Comparison of ENCODE assay signal across 16 cellular contexts in the genomic region with DNA sequence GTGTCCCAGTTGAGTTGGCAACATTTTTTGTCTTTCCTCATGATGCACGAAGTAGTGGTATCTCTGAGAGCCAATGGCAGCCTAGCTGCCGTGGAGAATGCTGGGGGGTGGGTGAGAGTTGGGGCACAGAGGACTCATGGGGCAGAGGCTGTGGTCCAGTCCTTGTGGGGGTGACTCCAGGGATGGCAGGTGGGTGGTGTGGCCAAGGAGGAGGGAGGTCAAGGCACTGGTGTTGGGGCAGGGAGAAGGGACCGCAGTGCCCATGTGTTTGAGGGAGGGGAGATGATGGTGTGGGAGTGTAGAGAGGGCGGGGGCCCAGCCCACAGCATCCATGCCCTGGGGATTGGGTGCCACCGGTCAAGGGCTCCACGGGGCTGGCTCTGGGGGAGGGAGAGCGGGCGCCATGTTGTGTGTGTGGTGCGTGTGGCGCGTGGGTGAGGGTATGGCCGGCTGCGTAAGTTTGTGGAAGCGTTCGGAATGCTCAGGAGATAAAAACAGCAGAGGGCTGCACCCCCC.
"Had no signal": no experiment of that assay in that cellular context is flagged by ENCODE, and none has a peak within 500 bp of the region (broad histone marks: within the 10 kb centered on the region; RNA-seq: fewer than 3 reads in every experiment).

No MANE protein-coding gene starts in this region.

- H3K27me3 Mint-ChIP-seq: activated CD4-positive, alpha-beta T cell treated with anti-CD3 and anti-CD28 coated beads, Interleukin-2, amount 10 ng/mL, durations not matched to agents 24 days and 14 days; activated T-cell treated with anti-CD3 and anti-CD28 coated beads, Interleukin-2, amount 50 U/mL, for 24 hours; naive thymus-derived CD8-positive, alpha-beta T cell; stimulated activated naive CD8-positive, alpha-beta T cell treated with anti-CD3 and anti-CD28 coated beads, Interleukin-15, Interleukin-2, amounts not matched to agents 100 ng/mL and 50 ng/mL, for 24 hours had no signal

- H3K4me3 Mint-ChIP-seq: activated CD4-positive, alpha-beta T cell treated with anti-CD3 and anti-CD28 coated beads, Interleukin-2, amount 10 ng/mL, durations not matched to agents 24 days and 14 days; activated CD8-positive, alpha-beta T cell treated with anti-CD3 and anti-CD28 coated beads, Interleukin-2, amount 10 ng/mL, durations not matched to agents 7 days and 5 days; activated naive CD4-positive, alpha-beta T cell treated with anti-CD3 and anti-CD28 coated beads for 36 hours; activated T-cell treated with anti-CD3 and anti-CD28 coated beads, Interleukin-2, amount 50 U/mL, for 24 hours; brain; naive thymus-derived CD8-positive, alpha-beta T cell; stimulated activated naive CD8-positive, alpha-beta T cell treated with anti-CD3 and anti-CD28 coated beads, Interleukin-15, Interleukin-2, amounts not matched to agents 100 ng/mL and 50 ng/mL, for 24 hours had no signal

- H3K9me3 ChIP-seq: colonic mucosa, suprapubic skin, transverse colon, vagina had no signal

- H3K27me3 ChIP-seq: colonic mucosa, heart left ventricle, suprapubic skin, transverse colon, vagina had no signal

- H3K27ac ChIP-seq: colonic mucosa, gastroesophageal sphincter, suprapubic skin, transverse colon, vagina had no signal

- H3K9me3 Mint-ChIP-seq: activated CD4-positive, alpha-beta T cell treated with anti-CD3 and anti-CD28 coated beads, Interleukin-2, amount 10 ng/mL, durations not matched to agents 24 days and 14 days; activated T-cell treated with anti-CD3 and anti-CD28 coated beads, Interleukin-2, amount 50 U/mL, for 24 hours; activated T-helper 2 cell treated with anti-CD3 and anti-CD28 coated beads, Interferon-gamma antibody, Interleukin-2, Interleukin-4, amounts not matched to agents 10 μg/mL and 5 μg/mL and 100 μg/mL, durations not matched to agents 14 hours and 24 hours and 36 hours; stimulated activated naive CD8-positive, alpha-beta T cell treated with anti-CD3 and anti-CD28 coated beads, Interleukin-15, Interleukin-2, amounts not matched to agents 100 ng/mL and 50 ng/mL, for 24 hours had no signal

- ATAC-seq: activated CD8-positive, alpha-beta T cell treated with anti-CD3 and anti-CD28 coated beads, Interleukin-2, amount 10 ng/mL, durations not matched to agents 7 days and 5 days; gastroesophageal sphincter; heart left ventricle; naive thymus-derived CD8-positive, alpha-beta T cell had no signal

- H3K4me1 Mint-ChIP-seq: activated CD4-positive, alpha-beta T cell treated with anti-CD3 and anti-CD28 coated beads, Interleukin-2, amount 10 ng/mL, durations not matched to agents 24 days and 14 days had no signal

- H3K36me3 ChIP-seq: colonic mucosa, gastroesophageal sphincter, heart left ventricle, suprapubic skin, transverse colon, vagina had no signal

- DNase-seq: activated CD4-positive, alpha-beta T cell treated with anti-CD3 and anti-CD28 coated beads, Interleukin-2, amount 10 ng/mL, durations not matched to agents 24 days and 14 days; activated CD8-positive, alpha-beta T cell treated with anti-CD3 and anti-CD28 coated beads, Interleukin-2, amount 10 ng/mL, durations not matched to agents 7 days and 5 days; activated naive CD4-positive, alpha-beta T cell treated with anti-CD3 and anti-CD28 coated beads for 36 hours; activated T-cell treated with anti-CD3 and anti-CD28 coated beads, Interleukin-2, amount 50 U/mL, for 24 hours; central memory CD4-positive, alpha-beta T cell; colonic mucosa; kidney glomerular epithelial cell; transverse colon had no signal

- H3K27ac Mint-ChIP-seq: activated CD4-positive, alpha-beta T cell treated with anti-CD3 and anti-CD28 coated beads, Interleukin-2, amount 10 ng/mL, durations not matched to agents 24 days and 14 days; activated CD8-positive, alpha-beta T cell treated with anti-CD3 and anti-CD28 coated beads, Interleukin-2, amount 10 ng/mL, durations not matched to agents 7 days and 5 days; activated naive CD4-positive, alpha-beta T cell treated with anti-CD3 and anti-CD28 coated beads for 36 hours; activated T-cell treated with anti-CD3 and anti-CD28 coated beads, Interleukin-2, amount 50 U/mL, for 24 hours; activated T-helper 2 cell treated with anti-CD3 and anti-CD28 coated beads, Interferon-gamma antibody, Interleukin-2, Interleukin-4, amounts not matched to agents 10 μg/mL and 5 μg/mL and 100 μg/mL, durations not matched to agents 14 hours and 24 hours and 36 hours; brain; stimulated activated naive CD8-positive, alpha-beta T cell treated with anti-CD3 and anti-CD28 coated beads, Interleukin-15, Interleukin-2, amounts not matched to agents 100 ng/mL and 50 ng/mL, for 24 hours had no signal

- H3K4me1 ChIP-seq: colonic mucosa, gastroesophageal sphincter, heart left ventricle, suprapubic skin, transverse colon, vagina had no signal

- H3K4me3 ChIP-seq: colonic mucosa, gastroesophageal sphincter, heart left ventricle, suprapubic skin, transverse colon, vagina had no signal
